ENCODE assay signal across 1 cellular context in genomic region chr21:36385233-36385908, GRCh38.
TF ChIP-seq lines count a peak whose summit lies in the region.

TSS of gene CHAF1B (plus strand) at chr21:36385392. CDS start at chr21:36386137, 745 bp downstream.

TF ChIP-seq in HepG2, 621 proteins besides CTCF, POLR2A, EP300 and RAD21 (continued from another document):
- TF ChIP-seq, protein P1, sequence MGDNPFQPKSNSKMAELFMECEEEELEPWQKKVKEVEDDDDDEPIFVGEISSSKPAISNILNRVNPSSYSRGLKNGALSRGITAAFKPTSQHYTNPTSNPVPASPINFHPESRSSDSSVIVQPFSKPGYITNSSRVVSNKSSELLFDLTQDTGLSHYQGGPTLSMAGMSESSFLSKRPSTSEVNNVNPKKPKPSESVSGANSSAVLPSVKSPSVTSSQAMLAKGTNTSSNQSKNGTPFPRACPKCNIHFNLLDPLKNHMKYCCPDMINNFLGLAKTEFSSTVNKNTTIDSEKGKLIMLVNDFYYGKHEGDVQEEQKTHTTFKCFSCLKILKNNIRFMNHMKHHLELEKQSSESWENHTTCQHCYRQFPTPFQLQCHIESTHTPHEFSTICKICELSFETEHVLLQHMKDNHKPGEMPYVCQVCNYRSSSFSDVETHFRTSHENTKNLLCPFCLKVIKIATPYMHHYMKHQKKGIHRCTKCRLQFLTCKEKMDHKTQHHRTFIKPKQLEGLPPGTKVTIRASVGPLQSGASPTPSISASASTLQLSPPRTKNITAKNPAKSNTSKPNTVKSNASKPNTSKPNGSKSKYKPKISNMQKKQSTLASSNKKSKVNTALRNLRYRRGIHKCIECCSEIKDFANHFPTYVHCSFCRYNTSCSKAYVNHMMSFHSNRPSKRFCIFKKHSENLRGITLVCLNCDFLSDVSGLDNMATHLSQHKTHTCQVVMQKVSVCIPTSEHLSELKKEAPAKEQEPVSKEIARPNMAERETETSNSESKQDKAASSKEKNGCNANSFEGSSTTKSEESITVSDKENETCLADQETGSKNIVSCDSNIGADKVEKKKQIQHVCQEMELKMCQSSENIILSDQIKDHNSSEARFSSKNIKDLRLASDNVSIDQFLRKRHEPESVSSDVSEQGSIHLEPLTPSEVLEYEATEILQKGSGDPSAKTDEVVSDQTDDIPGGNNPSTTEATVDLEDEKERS (CRISPR knock-in tag; IDR thresholded peaks at IDR 0.05), result no peak
- TF ChIP-seq ERF (CRISPR knock-in tag; IDR thresholded peaks at IDR 0.05) (no peak), CBX1 (IDR thresholded peaks at IDR 0.05; ENCODE audit: low read depth) (no peak), PRMT3 (CRISPR knock-in tag; IDR thresholded peaks at IDR 0.05; ENCODE audit: borderline replicate concordance, low read depth) (no peak), SAP130 (CRISPR knock-in tag; IDR thresholded peaks at IDR 0.05; ENCODE audit: low read depth) (peak; percentile 42; the same call in 1 of the 2 replicates), ZNF747 (CRISPR knock-in tag; IDR thresholded peaks at IDR 0.05; ENCODE audit: borderline replicate concordance) (no peak), ZNF629 (CRISPR knock-in tag; conservative IDR thresholded peaks at IDR 0.05) (no peak), CENPT (CRISPR knock-in tag; IDR thresholded peaks at IDR 0.05; ENCODE audit: low read depth) (no peak)
- TF ChIP-seq, protein P2, sequence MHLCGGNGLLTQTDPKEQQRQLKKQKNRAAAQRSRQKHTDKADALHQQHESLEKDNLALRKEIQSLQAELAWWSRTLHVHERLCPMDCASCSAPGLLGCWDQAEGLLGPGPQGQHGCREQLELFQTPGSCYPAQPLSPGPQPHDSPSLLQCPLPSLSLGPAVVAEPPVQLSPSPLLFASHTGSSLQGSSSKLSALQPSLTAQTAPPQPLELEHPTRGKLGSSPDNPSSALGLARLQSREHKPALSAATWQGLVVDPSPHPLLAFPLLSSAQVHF (CRISPR knock-in tag; IDR thresholded peaks at IDR 0.05), result no peak
- TF ChIP-seq, protein P3, sequence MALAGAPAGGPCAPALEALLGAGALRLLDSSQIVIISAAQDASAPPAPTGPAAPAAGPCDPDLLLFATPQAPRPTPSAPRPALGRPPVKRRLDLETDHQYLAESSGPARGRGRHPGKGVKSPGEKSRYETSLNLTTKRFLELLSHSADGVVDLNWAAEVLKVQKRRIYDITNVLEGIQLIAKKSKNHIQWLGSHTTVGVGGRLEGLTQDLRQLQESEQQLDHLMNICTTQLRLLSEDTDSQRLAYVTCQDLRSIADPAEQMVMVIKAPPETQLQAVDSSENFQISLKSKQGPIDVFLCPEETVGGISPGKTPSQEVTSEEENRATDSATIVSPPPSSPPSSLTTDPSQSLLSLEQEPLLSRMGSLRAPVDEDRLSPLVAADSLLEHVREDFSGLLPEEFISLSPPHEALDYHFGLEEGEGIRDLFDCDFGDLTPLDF (CRISPR knock-in tag; IDR thresholded peaks at IDR 0.05), result peak; percentile 90
